ENCODE assay signal across 9 cellular contexts in the genomic region with DNA sequence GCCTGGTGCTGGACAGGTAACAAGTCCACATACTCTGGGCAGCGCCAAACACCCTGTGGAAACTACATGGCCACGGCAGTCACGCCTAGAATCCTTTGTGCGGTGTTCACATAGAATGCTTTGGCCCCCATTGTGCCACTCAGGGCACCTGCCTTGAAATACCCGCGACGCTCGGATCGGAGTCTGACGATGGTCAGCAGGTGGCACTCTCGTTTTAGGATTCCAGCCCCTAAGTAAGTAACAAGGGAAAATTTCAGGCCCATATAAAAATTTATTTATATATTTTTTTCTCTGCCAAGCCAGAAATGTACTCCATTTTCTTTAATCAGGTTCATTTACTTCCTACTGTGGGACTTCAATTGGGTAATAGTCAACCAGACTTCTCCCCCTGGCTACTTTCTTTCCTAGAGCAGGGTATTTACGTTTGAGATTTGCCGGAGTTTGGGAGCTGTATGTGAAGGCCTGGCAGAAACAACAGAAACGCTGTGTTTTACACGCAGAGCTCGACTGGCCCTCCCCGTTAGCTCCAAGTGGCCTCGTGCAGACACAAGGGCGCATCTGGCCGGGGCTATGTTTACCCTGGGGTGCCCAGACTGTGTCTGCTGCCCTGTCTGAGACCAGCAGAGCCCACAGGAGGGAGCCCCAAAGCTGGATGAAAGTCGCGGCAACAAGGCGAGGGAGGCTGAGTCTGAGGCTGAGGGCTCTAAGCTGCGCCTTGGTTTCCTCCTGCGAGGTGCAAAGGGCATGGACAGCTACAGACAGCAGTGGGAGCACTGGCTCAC. TPM values are rescaled to one million over a fixed set of nuclear protein-coding genes. Genes with fewer than 3 reads are reported as not detected.
DNase-seq lines count a peak whose midpoint lies in the region; ATAC-seq and TF ChIP-seq lines count a peak whose summit lies in the region.
"Had no signal": no experiment of that assay in that cellular context is flagged by ENCODE, and none has a peak within 500 bp of the region (broad histone marks: within the 10 kb centered on the region; RNA-seq: fewer than 3 reads in every experiment).

No MANE protein-coding gene starts in this region.

- no peak overlapping the region for H3K4me3 Mint-ChIP-seq in WTC11
- H3K4me3 Mint-ChIP-seq in glutamatergic neuron (ENCODE audit: unreplicated experiment): no peak overlapping the region
- no peak overlapping the region for H3K4me3 Mint-ChIP-seq in activated CD4-positive, alpha-beta T cell treated with anti-CD3 and anti-CD28 coated beads, Interleukin-2, amount 10 ng/mL, durations not matched to agents 7 days and 5 days

- no peak overlapping the region for H3K9ac ChIP-seq in parathyroid adenoma

- CTCF ChIA-PET in WTC11 (lab: Charles Lee): interaction anchor here (0.6 to 2.3 kb wide), 62 partner anchors 9 to 1208 kb away, joined by 3 to 84 read pairs (median 4); a partner anchor contains a TSS
- CTCF ChIA-PET in activated CD4-positive, alpha-beta T cell treated with anti-CD3 and anti-CD28 coated beads, Interleukin-2, amount 10 ng/mL, durations not matched to agents 7 days and 5 days (lab: Charles Lee): no interaction called here

- peaks cover 6% of the 10 kb centered on the region for H3K9me3 Mint-ChIP-seq in WTC11
- peaks cover 3% of the 10 kb centered on the region for H3K9me3 Mint-ChIP-seq in glutamatergic neuron (ENCODE audit: unreplicated experiment)
- no peaks in the 10 kb centered on the region for H3K9me3 Mint-ChIP-seq in activated CD4-positive, alpha-beta T cell treated with anti-CD3 and anti-CD28 coated beads, Interleukin-2, amount 10 ng/mL, durations not matched to agents 7 days and 5 days

- H3K36me3 ChIP-seq in parathyroid adenoma (ENCODE audit: control insufficient read depth, insufficient read depth, low read length): no peaks in the 10 kb centered on the region

- no peak overlapping the region for H2AFZ ChIP-seq in parathyroid adenoma

- no peak overlapping the region for H3K27ac ChIP-seq in C4-2B
- peak overlapping the region; percentile 36 for H3K27ac ChIP-seq in parathyroid adenoma

- H3K27ac Mint-ChIP-seq in WTC11 (no peak overlapping the region), glutamatergic neuron (ENCODE audit: unreplicated experiment) (no peak overlapping the region)
- H3K27ac Mint-ChIP-seq in activated CD4-positive, alpha-beta T cell treated with anti-CD3 and anti-CD28 coated beads, Interleukin-2, amount 10 ng/mL, durations not matched to agents 7 days and 5 days: no peak overlapping the region

- POLR2A ChIA-PET in WTC11 (lab: Charles Lee): interaction anchor here (0.7 to 1.6 kb wide), 3 partner anchors 187 to 699 kb away, joined by 3 to 6 read pairs (median 4); a partner anchor contains a TSS
- POLR2A ChIA-PET in activated CD4-positive, alpha-beta T cell treated with anti-CD3 and anti-CD28 coated beads, Interleukin-2, amount 10 ng/mL, durations not matched to agents 7 days and 5 days (lab: Charles Lee): no interaction called here

- H3K4me2 ChIP-seq in parathyroid adenoma (ENCODE audit: low read length): no peak overlapping the region

- H3K9me3 ChIP-seq in parathyroid adenoma (ENCODE audit: control insufficient read depth, low read length): no peaks in the 10 kb centered on the region

- ATAC-seq in WTC11: peak; percentile 79
- no peak for ATAC-seq in HG03097 (IDR thresholded peaks at IDR 0.05; ENCODE audit: low FRiP score, unreplicated experiment)
- ATAC-seq in HG03457 (IDR thresholded peaks at IDR 0.05; ENCODE audit: unreplicated experiment): no peak
- ATAC-seq: left colon had no signal

- H3K4me1 Mint-ChIP-seq in WTC11: 0 out of 2 replicates have a peak, but pooled peaks cover 3% of the 10 kb centered on the region
- no peaks in the 10 kb centered on the region for H3K4me1 Mint-ChIP-seq in glutamatergic neuron (ENCODE audit: low read depth, unreplicated experiment)
- H3K4me1 Mint-ChIP-seq in activated CD4-positive, alpha-beta T cell treated with anti-CD3 and anti-CD28 coated beads, Interleukin-2, amount 10 ng/mL, durations not matched to agents 7 days and 5 days: no peaks in the 10 kb centered on the region

- H3K4me3 ChIP-seq in LNCaP clone FGC (ENCODE audit: low read depth, low read length) (no peak overlapping the region), parathyroid adenoma (ENCODE audit: low read depth, low read length) (no peak overlapping the region)

- H3K36me3 Mint-ChIP-seq in WTC11 (no peaks in the 10 kb centered on the region), glutamatergic neuron (ENCODE audit: unreplicated experiment) (no peaks in the 10 kb centered on the region)
- H3K36me3 Mint-ChIP-seq in activated CD4-positive, alpha-beta T cell treated with anti-CD3 and anti-CD28 coated beads, Interleukin-2, amount 10 ng/mL, durations not matched to agents 7 days and 5 days (ENCODE audit: low read depth): no peaks in the 10 kb centered on the region

- DNase-seq in LNCaP clone FGC (ENCODE audit: low read depth) (peak; percentile 67), WTC11 (ENCODE audit: low spot score) (peak; percentile 70), glutamatergic neuron (peak; percentile 62)
- DNase-seq in activated CD4-positive, alpha-beta T cell treated with anti-CD3 and anti-CD28 coated beads, Interleukin-2, amount 10 ng/mL, durations not matched to agents 7 days and 5 days: no peak

- H3K4me1 ChIP-seq in parathyroid adenoma: no peaks in the 10 kb centered on the region

- H3K79me2 ChIP-seq in parathyroid adenoma: no peaks in the 10 kb centered on the region

- TF ChIP-seq CTCF in C4-2B (conservative IDR thresholded peaks at IDR 0.05) (peak; percentile 79), LNCaP clone FGC (IDR thresholded peaks at IDR 0.05; ENCODE audit: control insufficient read depth, extremely low read depth, insufficient read depth) (peak; percentile 69), WTC11 (IDR thresholded peaks at IDR 0.05) (no peak), glutamatergic neuron (IDR thresholded peaks at IDR 0.05; ENCODE audit: partially characterized antibody, unreplicated experiment) (peak; percentile 32), parathyroid adenoma (IDR thresholded peaks at IDR 0.05) (peak; percentile 4)

- H3K27me3 Mint-ChIP-seq in WTC11 (ENCODE audit: low read depth) (no peaks in the 10 kb centered on the region; the same call in 1 of the 2 replicates), glutamatergic neuron (ENCODE audit: unreplicated experiment) (no peaks in the 10 kb centered on the region)
- no peaks in the 10 kb centered on the region for H3K27me3 Mint-ChIP-seq in activated CD4-positive, alpha-beta T cell treated with anti-CD3 and anti-CD28 coated beads, Interleukin-2, amount 10 ng/mL, durations not matched to agents 7 days and 5 days

- no peaks in the 10 kb centered on the region for H3K27me3 ChIP-seq in parathyroid adenoma (ENCODE audit: control insufficient read depth, insufficient read depth, low read length)

TF ChIP-seq in WTC11, 78 proteins besides CTCF, POLR2A, EP300 and RAD21 (continues in another document):
- TF ChIP-seq, protein P1, sequence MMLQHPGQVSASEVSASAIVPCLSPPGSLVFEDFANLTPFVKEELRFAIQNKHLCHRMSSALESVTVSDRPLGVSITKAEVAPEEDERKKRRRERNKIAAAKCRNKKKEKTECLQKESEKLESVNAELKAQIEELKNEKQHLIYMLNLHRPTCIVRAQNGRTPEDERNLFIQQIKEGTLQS (CRISPR knock-in tag; conservative IDR thresholded peaks at IDR 0.05): no peak
- TF ChIP-seq, protein P2, sequence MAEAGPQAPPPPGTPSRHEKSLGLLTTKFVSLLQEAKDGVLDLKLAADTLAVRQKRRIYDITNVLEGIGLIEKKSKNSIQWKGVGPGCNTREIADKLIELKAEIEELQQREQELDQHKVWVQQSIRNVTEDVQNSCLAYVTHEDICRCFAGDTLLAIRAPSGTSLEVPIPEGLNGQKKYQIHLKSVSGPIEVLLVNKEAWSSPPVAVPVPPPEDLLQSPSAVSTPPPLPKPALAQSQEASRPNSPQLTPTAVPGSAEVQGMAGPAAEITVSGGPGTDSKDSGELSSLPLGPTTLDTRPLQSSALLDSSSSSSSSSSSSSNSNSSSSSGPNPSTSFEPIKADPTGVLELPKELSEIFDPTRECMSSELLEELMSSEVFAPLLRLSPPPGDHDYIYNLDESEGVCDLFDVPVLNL (CRISPR knock-in tag; IDR thresholded peaks at IDR 0.05; ENCODE audit: borderline replicate concordance, low read depth): no peak
- TF ChIP-seq, protein P3, sequence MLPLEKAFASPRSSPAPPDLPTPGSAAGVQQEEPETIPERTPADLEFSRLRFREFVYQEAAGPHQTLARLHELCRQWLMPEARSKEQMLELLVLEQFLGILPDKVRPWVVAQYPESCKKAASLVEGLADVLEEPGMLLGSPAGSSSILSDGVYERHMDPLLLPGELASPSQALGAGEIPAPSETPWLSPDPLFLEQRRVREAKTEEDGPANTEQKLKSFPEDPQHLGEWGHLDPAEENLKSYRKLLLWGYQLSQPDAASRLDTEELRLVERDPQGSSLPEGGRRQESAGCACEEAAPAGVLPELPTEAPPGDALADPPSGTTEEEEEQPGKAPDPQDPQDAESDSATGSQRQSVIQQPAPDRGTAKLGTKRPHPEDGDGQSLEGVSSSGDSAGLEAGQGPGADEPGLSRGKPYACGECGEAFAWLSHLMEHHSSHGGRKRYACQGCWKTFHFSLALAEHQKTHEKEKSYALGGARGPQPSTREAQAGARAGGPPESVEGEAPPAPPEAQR (CRISPR knock-in tag; IDR thresholded peaks at IDR 0.05): no peak
- TF ChIP-seq, protein P4, sequence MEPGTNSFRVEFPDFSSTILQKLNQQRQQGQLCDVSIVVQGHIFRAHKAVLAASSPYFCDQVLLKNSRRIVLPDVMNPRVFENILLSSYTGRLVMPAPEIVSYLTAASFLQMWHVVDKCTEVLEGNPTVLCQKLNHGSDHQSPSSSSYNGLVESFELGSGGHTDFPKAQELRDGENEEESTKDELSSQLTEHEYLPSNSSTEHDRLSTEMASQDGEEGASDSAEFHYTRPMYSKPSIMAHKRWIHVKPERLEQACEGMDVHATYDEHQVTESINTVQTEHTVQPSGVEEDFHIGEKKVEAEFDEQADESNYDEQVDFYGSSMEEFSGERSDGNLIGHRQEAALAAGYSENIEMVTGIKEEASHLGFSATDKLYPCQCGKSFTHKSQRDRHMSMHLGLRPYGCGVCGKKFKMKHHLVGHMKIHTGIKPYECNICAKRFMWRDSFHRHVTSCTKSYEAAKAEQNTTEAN (CRISPR knock-in tag; IDR thresholded peaks at IDR 0.05): no peak
- TF ChIP-seq, protein P5, sequence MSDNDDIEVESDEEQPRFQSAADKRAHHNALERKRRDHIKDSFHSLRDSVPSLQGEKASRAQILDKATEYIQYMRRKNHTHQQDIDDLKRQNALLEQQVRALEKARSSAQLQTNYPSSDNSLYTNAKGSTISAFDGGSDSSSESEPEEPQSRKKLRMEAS (CRISPR knock-in tag; IDR thresholded peaks at IDR 0.05): peak; percentile 18; the same call in 1 of the 2 replicates

RNA-seq across cellular contexts. Expression of a gene that starts 41.6 kb away (rescaled TPM):
- not detected in 3 replicates for total RNA-seq in WTC11 (2021)
- total RNA-seq in glutamatergic neuron (ENCODE audit: unreplicated experiment): not detected
- total RNA-seq in activated CD4-positive, alpha-beta T cell treated with anti-CD3 and anti-CD28 coated beads, Interleukin-2, amount 10 ng/mL, durations not matched to agents 7 days and 5 days: not detected
- total RNA-seq: left colon had no signal
